Comparison of ENCODE assay signal across 1 cellular context in the genomic region with DNA sequence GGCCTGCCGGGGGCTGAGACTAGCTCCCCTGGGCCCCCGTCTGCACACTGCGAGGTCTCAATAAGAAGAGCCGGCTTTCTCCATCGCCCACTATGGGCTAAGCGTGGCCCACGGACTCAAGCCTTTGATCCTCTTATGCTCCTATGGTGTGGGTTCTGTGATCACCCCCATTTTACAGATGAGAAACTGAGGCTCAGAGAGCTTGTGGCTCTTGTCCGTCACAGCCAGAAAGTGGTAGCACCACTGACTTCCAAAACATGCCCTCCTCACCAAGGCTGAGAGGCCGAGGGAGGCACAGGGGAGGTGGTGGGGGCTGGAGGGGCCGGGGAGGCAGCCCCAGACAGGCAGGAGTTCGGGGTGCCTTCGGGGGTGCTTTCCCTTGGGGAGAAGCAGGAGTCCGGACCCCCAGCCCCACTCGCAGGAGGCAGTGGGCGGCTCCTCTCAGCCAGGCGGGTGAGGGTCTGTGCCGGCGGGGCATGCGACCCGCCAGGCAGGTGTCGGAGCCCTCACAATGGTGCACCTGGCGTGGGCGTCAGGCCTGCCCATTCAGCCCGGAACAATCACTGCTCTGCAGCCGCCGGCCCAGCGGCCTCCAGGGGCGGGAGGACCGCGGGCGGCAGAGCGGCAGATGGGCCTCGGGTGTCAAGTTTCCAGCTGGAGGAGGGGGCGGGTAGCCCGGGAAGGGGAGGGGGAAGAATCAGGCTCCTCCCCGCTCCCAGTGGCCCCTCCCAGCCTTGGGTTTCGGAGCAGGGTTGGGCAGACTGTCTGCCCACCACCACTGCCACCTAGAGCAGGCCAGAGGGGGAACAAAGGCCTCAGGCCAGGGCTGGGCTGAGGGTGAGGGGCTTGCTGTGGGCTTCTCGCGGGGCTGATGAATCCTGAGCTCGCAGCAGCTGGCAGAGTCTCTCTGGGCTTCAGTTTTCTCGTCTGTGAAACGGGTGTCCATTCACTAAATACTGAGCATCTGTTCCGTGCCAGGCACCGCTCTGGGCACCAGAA.
A peak's percentile ranks its signal among the peaks of the same experiment; 100 is the strongest.
TF ChIP-seq lines count a peak whose summit lies in the region.

No MANE protein-coding gene starts in this region.

TF ChIP-seq in HepG2, 621 proteins besides CTCF, POLR2A, EP300 and RAD21 (continued from another document and continues in another):
- TF ChIP-seq PBX3 (CRISPR knock-in tag; IDR thresholded peaks at IDR 0.05; ENCODE audit: borderline replicate concordance): no peak
- peak; percentile 69 for TF ChIP-seq ZNF629 (CRISPR knock-in tag; conservative IDR thresholded peaks at IDR 0.05)
- no peak for TF ChIP-seq CHCHD3 (CRISPR knock-in tag; IDR thresholded peaks at IDR 0.05)
- no peak for TF ChIP-seq FOXO1 (CRISPR knock-in tag; IDR thresholded peaks at IDR 0.05)
- TF ChIP-seq ZNF792 (CRISPR knock-in tag; IDR thresholded peaks at IDR 0.05): no peak
- no peak for TF ChIP-seq JUN (CRISPR knock-in tag; IDR thresholded peaks at IDR 0.05)
- no peak for TF ChIP-seq RERE (CRISPR knock-in tag; IDR thresholded peaks at IDR 0.05; ENCODE audit: low read depth)
- 0 out of 2 replicates have a peak, but pooled peaks have one; percentile 47 for TF ChIP-seq ZBED4 (CRISPR knock-in tag; IDR thresholded peaks at IDR 0.05; ENCODE audit: borderline replicate concordance)
- 0 out of 2 replicates have a peak, but pooled peaks have one; percentile 7 for TF ChIP-seq HOXA3 (CRISPR knock-in tag; IDR thresholded peaks at IDR 0.05)
- TF ChIP-seq, protein P1, sequence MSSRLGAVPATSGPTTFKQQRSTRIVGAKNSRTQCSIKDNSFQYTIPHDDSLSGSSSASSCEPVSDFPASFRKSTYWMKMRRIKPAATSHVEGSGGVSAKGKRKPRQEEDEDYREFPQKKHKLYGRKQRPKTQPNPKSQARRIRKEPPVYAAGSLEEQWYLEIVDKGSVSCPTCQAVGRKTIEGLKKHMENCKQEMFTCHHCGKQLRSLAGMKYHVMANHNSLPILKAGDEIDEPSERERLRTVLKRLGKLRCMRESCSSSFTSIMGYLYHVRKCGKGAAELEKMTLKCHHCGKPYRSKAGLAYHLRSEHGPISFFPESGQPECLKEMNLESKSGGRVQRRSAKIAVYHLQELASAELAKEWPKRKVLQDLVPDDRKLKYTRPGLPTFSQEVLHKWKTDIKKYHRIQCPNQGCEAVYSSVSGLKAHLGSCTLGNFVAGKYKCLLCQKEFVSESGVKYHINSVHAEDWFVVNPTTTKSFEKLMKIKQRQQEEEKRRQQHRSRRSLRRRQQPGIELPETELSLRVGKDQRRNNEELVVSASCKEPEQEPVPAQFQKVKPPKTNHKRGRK (CRISPR knock-in tag; IDR thresholded peaks at IDR 0.05): no peak
- TF ChIP-seq ZNF772 (CRISPR knock-in tag; IDR thresholded peaks at IDR 0.05): no peak
- 0 out of 2 replicates have a peak, but pooled peaks have one; percentile 37 for TF ChIP-seq ZNF580 (CRISPR knock-in tag; IDR thresholded peaks at IDR 0.05; ENCODE audit: borderline replicate concordance, low read depth)
- no peak for TF ChIP-seq RORA (CRISPR knock-in tag; IDR thresholded peaks at IDR 0.05)
- no peak for TF ChIP-seq THAP9 (CRISPR knock-in tag; IDR thresholded peaks at IDR 0.05; ENCODE audit: borderline replicate concordance)
- TF ChIP-seq HNF4G (IDR thresholded peaks at IDR 0.05; ENCODE audit: borderline replicate concordance, low read depth, low read length): no peak
- no peak for TF ChIP-seq HNF4G (CRISPR knock-in tag; IDR thresholded peaks at IDR 0.05; ENCODE audit: borderline replicate concordance, low read depth)
- no peak for TF ChIP-seq ZSCAN12 (CRISPR knock-in tag; IDR thresholded peaks at IDR 0.05)
- no peak for TF ChIP-seq ZNF296 (CRISPR knock-in tag; conservative IDR thresholded peaks at IDR 0.05)
- TF ChIP-seq IKZF5 (CRISPR knock-in tag; IDR thresholded peaks at IDR 0.05): no peak
- TF ChIP-seq, protein P2, sequence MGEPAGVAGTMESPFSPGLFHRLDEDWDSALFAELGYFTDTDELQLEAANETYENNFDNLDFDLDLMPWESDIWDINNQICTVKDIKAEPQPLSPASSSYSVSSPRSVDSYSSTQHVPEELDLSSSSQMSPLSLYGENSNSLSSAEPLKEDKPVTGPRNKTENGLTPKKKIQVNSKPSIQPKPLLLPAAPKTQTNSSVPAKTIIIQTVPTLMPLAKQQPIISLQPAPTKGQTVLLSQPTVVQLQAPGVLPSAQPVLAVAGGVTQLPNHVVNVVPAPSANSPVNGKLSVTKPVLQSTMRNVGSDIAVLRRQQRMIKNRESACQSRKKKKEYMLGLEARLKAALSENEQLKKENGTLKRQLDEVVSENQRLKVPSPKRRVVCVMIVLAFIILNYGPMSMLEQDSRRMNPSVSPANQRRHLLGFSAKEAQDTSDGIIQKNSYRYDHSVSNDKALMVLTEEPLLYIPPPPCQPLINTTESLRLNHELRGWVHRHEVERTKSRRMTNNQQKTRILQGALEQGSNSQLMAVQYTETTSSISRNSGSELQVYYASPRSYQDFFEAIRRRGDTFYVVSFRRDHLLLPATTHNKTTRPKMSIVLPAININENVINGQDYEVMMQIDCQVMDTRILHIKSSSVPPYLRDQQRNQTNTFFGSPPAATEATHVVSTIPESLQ (CRISPR knock-in tag; conservative IDR thresholded peaks at IDR 0.05): no peak
- TF ChIP-seq ZNF232 (CRISPR knock-in tag; IDR thresholded peaks at IDR 0.05; ENCODE audit: borderline replicate concordance): no peak
- peak; percentile 47; the same call in 1 of the 2 replicates for TF ChIP-seq TBX2 (CRISPR knock-in tag; IDR thresholded peaks at IDR 0.05; ENCODE audit: borderline replicate concordance)
- TF ChIP-seq, protein P3, sequence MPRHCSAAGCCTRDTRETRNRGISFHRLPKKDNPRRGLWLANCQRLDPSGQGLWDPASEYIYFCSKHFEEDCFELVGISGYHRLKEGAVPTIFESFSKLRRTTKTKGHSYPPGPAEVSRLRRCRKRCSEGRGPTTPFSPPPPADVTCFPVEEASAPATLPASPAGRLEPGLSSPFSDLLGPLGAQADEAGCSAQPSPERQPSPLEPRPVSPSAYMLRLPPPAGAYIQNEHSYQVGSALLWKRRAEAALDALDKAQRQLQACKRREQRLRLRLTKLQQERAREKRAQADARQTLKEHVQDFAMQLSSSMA (CRISPR knock-in tag; IDR thresholded peaks at IDR 0.05): no peak
- no peak for TF ChIP-seq ZNF382 (CRISPR knock-in tag; IDR thresholded peaks at IDR 0.05; ENCODE audit: borderline replicate concordance)
- TF ChIP-seq ZNF143 (CRISPR knock-in tag; IDR thresholded peaks at IDR 0.05): no peak
- TF ChIP-seq DR1 (CRISPR knock-in tag; IDR thresholded peaks at IDR 0.05): no peak
- TF ChIP-seq ZNF775 (CRISPR knock-in tag; IDR thresholded peaks at IDR 0.05; ENCODE audit: borderline replicate concordance): no peak
- no peak for TF ChIP-seq KLF13 (CRISPR knock-in tag; IDR thresholded peaks at IDR 0.05)
- TF ChIP-seq SMAD9 (CRISPR knock-in tag; IDR thresholded peaks at IDR 0.05): no peak
- peak; percentile 89 for TF ChIP-seq GFI1 (CRISPR knock-in tag; IDR thresholded peaks at IDR 0.05; ENCODE audit: borderline replicate concordance)
- no peak for TF ChIP-seq ZSCAN9 (CRISPR knock-in tag; IDR thresholded peaks at IDR 0.05; ENCODE audit: borderline replicate concordance)
- no peak for TF ChIP-seq SETDB1 (CRISPR knock-in tag; IDR thresholded peaks at IDR 0.05; ENCODE audit: borderline replicate concordance)
- 0 out of 2 replicates have a peak, but pooled peaks have one; percentile 37 for TF ChIP-seq ZMYM3 (CRISPR knock-in tag; IDR thresholded peaks at IDR 0.05)
- 0 out of 2 replicates have a peak, but pooled peaks have one; percentile 26 for TF ChIP-seq STAG1 (CRISPR knock-in tag; IDR thresholded peaks at IDR 0.05)
